In the genomic region with DNA sequence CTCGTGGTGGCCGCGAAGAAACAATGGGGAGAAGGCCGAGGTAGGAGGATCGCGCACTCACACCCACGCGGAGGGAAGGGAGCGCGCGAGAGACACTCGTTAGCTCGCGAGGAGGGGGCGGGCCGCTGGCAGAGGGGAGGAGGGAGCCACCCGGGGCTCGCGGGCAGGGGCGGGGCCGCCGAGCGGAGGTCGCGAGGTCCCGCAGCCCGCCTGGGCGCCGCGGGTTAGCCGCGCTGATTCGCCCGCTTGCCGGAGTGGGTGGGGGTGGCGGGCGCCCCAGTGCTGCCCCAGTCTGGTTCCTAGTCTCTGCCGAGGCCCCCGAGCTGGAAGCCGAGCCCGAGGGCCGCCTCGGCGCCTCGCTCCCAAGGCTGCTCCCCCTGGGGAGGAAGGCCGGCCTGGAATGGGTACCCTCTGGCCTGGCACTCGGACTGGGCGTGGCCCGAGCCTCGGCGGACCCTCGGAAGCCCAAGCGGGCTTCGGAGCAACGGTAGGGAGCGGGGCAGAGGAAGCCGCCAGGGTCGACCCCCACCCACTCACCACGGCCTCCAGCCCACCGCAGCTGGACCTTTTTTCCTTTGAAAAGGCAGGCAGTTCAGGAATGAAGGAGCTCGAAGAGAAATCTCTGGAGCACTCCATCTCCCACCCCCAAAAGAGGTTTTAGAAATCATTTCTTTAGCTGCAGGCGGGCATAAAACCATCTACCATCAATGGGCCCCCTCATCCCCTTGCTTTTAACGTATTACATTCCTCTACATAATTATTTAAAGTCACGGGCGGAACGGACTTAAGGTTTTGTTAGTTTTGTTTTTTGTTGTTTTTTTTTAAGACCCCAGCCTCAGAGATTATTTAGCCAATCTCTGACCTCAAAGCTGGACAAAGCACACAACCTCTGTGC, we compare ENCODE assay signal across 8 cellular contexts. TPM values are rescaled to one million over a fixed set of nuclear protein-coding genes. Genes with fewer than 3 reads are reported as not detected.
DNase-seq lines count a peak whose midpoint lies in the region; ATAC-seq and TF ChIP-seq lines count a peak whose summit lies in the region.

No MANE protein-coding gene starts in this region.

- H3K4me1 Mint-ChIP-seq in T-cell (peaks cover 36 to 42% (median 38%) of the 10 kb centered on the region in 3 donors), progenitor cell of endocrine pancreas (ENCODE audit: low read depth) (peaks cover 28% of the 10 kb centered on the region)

- TF ChIP-seq POLR2A in adrenal gland (IDR thresholded peaks at IDR 0.05) (peak; percentile 65 to 75), upper lobe of left lung (IDR thresholded peaks at IDR 0.05) (peak in 2 of 4 donors; percentile 58 to 63)

- in situ Hi-C loops in G401 (cut with HindIII; ENCODE audit: low sequenced_read_pairs) = no loop called here
- in situ Hi-C loops in HAP-1 (cut with MboI; ENCODE audit: low sequenced_read_pairs) = no loop called here

- no peaks in the 10 kb centered on the region for H3K27me3 ChIP-seq in HAP-1 (ENCODE audit: low read depth)
- no peaks in the 10 kb centered on the region for H3K27me3 ChIP-seq in adrenal gland
- no peaks in the 10 kb centered on the region for H3K27me3 ChIP-seq in left ventricle myocardium inferior (ENCODE audit: low read depth)
- no peaks in the 10 kb centered on the region for H3K27me3 ChIP-seq in upper lobe of left lung

- H3K4me1 ChIP-seq in HAP-1 = peaks cover 18% of the 10 kb centered on the region
- H3K4me1 ChIP-seq in adrenal gland (replicated peaks in 1 of 2) = peaks cover 20 to 46% of the 10 kb centered on the region in 2 donors
- peaks cover 42% of the 10 kb centered on the region for H3K4me1 ChIP-seq in left ventricle myocardium inferior
- H3K4me1 ChIP-seq in upper lobe of left lung = peaks cover 12 to 23% (median 17%) of the 10 kb centered on the region in 4 donors

- CTCF ChIA-PET in T-cell (lab: Charles Lee) = interaction anchor here in 1 of 2 donors (0.6 to 1.5 kb wide), 7 partner anchors 12 to 366 kb away, joined by 3 to 6 read pairs (median 3); a partner anchor contains a TSS

- peak overlapping the region in 2 of 3 donors; percentile 69 to 75 for H3K4me3 Mint-ChIP-seq in T-cell
- H3K4me3 Mint-ChIP-seq in progenitor cell of endocrine pancreas (ENCODE audit: low read depth) = peak overlapping the region; percentile 78

- H3K9me3 Mint-ChIP-seq in T-cell (no peaks in the 10 kb centered on the region), progenitor cell of endocrine pancreas (ENCODE audit: low read depth) (no peaks in the 10 kb centered on the region)

- H3K27me3 Mint-ChIP-seq in T-cell = no peaks in the 10 kb centered on the region
- no peaks in the 10 kb centered on the region for H3K27me3 Mint-ChIP-seq in progenitor cell of endocrine pancreas

- DNase-seq in G401 (ENCODE audit: low spot score) (peak; percentile 69), HAP-1 (ENCODE audit: low spot score in 2 of 2) (peak; percentile 75 to 93), MV-4-11 (lab: John Stamatoyannopoulos, UW) (peak; percentile 48), T-cell (peak; percentile 78 to 94 (median 90)), adrenal gland (peak; percentile 87 to 91 (median 89)), left ventricle myocardium inferior (peak; percentile 87), progenitor cell of endocrine pancreas (ENCODE audit: low spot score, unreplicated experiment) (peak; percentile 87), upper lobe of left lung (peak; percentile 87 to 97)

- POLR2A ChIA-PET in T-cell (lab: Charles Lee) = interaction anchor here (0.6 to 1.2 kb wide), 8 partner anchors 28 to 150 kb away, joined by 3 to 11 read pairs (median 8); a partner anchor contains a TSS

- peak; percentile 82 to 88 (median 84) for ATAC-seq in T-cell (replicated peaks in 1 of 4)
- ATAC-seq in upper lobe of left lung (ENCODE audit: low FRiP score in 2 of 2) = peak; percentile 92 to 96

- H3K36me3 ChIP-seq in HAP-1 (replicated peaks) (no peaks in the 10 kb centered on the region), adrenal gland (replicated peaks in 1 of 2) (no peaks in the 10 kb centered on the region), left ventricle myocardium inferior (no peaks in the 10 kb centered on the region), upper lobe of left lung (no peaks in the 10 kb centered on the region)

- TF ChIP-seq EP300 in upper lobe of left lung (IDR thresholded peaks at IDR 0.05) = no peak

- intact Hi-C loops in adrenal gland (cut with DNase I) = no loop called here
- intact Hi-C loops in left ventricle myocardium inferior (cut with micrococcal nuclease) = no loop called here

- 3 to 19% (median 6%) methylated on average over 8 to 66 of the region's 66 CpGs for WGBS in adrenal gland, 4 donors
- WGBS in upper lobe of left lung, 2 donors = 7 to 19% methylated on average over 8 to 35 of the region's 66 CpGs

- TF ChIP-seq CTCF in adrenal gland (IDR thresholded peaks at IDR 0.05) (no peak), left ventricle myocardium inferior (IDR thresholded peaks at IDR 0.05; ENCODE audit: borderline replicate concordance) (no peak), progenitor cell of endocrine pancreas (IDR thresholded peaks at IDR 0.05; ENCODE audit: unreplicated experiment) (no peak), upper lobe of left lung (IDR thresholded peaks at IDR 0.05) (peak in 1 of 6 experiments; percentile 10)

- peak overlapping the region; percentile 77 to 85 for H3K27ac Mint-ChIP-seq in T-cell
- H3K27ac Mint-ChIP-seq in progenitor cell of endocrine pancreas = peak overlapping the region; percentile 96

- H3K9me3 ChIP-seq in HAP-1 (no peaks in the 10 kb centered on the region), adrenal gland (replicated peaks in 1 of 3) (no peaks in the 10 kb centered on the region), left ventricle myocardium inferior (replicated peaks) (no peaks in the 10 kb centered on the region), upper lobe of left lung (no peaks in the 10 kb centered on the region)

- H3K27ac ChIP-seq in adrenal gland = peak overlapping the region; percentile 64 to 97 (median 96)
- H3K27ac ChIP-seq in left ventricle myocardium inferior (replicated peaks) = peak overlapping the region; percentile 89
- peak overlapping the region; percentile 85 to 95 (median 92) for H3K27ac ChIP-seq in upper lobe of left lung

- H3K4me3 ChIP-seq in HAP-1 (peak overlapping the region; percentile 70), adrenal gland (peak overlapping the region; percentile 70 to 94 (median 82)), left ventricle myocardium inferior (peak overlapping the region; percentile 98), upper lobe of left lung (peak overlapping the region; percentile 84 to 97 (median 90))

- H3K36me3 Mint-ChIP-seq in T-cell (no peaks in the 10 kb centered on the region), progenitor cell of endocrine pancreas (ENCODE audit: insufficient read depth) (no peaks in the 10 kb centered on the region)

RNA-seq across cellular contexts. Expression of a gene that starts 0.7 kb away (rescaled TPM):
- total RNA-seq in G401 (2014; rRNA removed; shearing (Covaris generic)) = 12.2 and 17.1 TPM in 2 replicates
- total RNA-seq in T-cell (100 to 1,000 TPM; 109 to 143 (median 129) TPM), adrenal gland (10 to 100 TPM; 35.2 to 80.9 (median 67.4) TPM), left ventricle myocardium inferior (30.9 TPM), progenitor cell of endocrine pancreas (130 and 139 TPM in 2 replicates), upper lobe of left lung (10 to 100 TPM; 31.0 to 85.7 (median 55.4) TPM)
- 10 to 100 TPM; 29.7 to 74.6 (median 53.3) TPM for polyA plus RNA-seq in adrenal gland

RNA-seq across cellular contexts. Expression of a gene that starts 48.6 kb away (rescaled TPM):
- not detected in 2 replicates for total RNA-seq in G401 (2014; rRNA removed; shearing (Covaris generic))
- total RNA-seq in T-cell (10 to 100 TPM; 13.4 to 28.1 (median 22.9) TPM), adrenal gland (10 to 100 TPM in 7 of 8 donors, 1 to 10 TPM in 1; 4.2 to 29.5 (median 15.9) TPM), left ventricle myocardium inferior (5.2 TPM), progenitor cell of endocrine pancreas (26.7 and 28.9 TPM in 2 replicates), upper lobe of left lung (10 to 100 TPM in 1 of 6 donors, 1 to 10 TPM in 5; 4.3 to 11.5 (median 9.2) TPM)
- 10 to 100 TPM in 2 of 3 donors, 1 to 10 TPM in 1; 8.9 to 15.6 (median 15.5) TPM for polyA plus RNA-seq in adrenal gland

Comparison
In these comparisons a context has a peak if more than half of its experiments do, and no peak if none do; other contexts are left out.
1. Peak in every context shown above with its lines: DNase-seq, ATAC-seq, H3K4me3 ChIP-seq and H3K27ac ChIP-seq.